ENCODE assay signal across 8 cellular contexts in the genomic region with DNA sequence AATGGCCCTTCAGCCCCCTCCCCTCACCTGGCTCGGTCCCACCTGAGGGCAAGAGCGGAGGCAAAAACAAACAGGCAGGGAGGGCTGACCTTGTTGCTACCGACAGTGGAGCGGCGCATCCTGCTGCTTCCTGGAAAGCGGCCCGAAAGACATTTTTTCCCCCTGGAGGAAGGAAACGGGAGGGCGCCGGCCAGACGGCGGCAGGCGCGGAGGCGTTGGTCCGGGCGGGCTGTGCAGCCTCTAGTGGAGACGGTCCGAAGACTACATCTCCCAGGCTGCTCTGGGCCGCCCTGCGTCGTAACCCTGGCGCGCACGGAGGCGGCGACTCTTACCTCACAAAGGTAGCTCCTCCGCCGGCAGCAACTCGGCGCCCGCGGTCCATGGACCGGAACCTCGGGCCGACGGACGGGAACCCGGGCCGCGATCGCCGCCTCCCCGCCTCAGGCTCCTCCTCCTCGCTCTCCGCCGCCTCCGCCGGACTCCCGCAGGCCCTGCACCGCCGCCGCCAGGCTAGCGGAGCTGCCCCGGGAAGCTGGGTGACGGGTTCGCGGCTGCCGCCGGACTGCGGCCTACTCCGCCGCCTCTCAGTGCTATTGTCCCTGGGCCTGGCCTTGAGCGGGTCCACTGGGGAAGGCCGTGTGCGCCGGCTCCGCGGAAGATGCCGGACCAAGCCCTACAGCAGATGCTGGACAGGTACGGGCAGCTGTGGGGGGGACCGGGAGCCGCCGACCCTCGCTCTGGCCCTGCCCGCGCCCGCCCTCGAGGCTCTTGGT. TPM values are rescaled to one million over a fixed set of nuclear protein-coding genes. Genes with fewer than 3 reads are reported as not detected.
DNase-seq lines count a peak whose midpoint lies in the region; ATAC-seq and TF ChIP-seq lines count a peak whose summit lies in the region.

Gene CPEB3 (minus strand): TSS at position 242 of the 773 bp plus-strand sequence. CDS start 50,728 bp downstream, outside the sequence.
Gene MARCHF5 (plus strand): TSS at position 331 of the 773 bp plus-strand sequence. CDS start 328 bp downstream, at position 659.

- H3K36me3 ChIP-seq in adrenal gland (replicated peaks in 1 of 2) (peaks cover 0 to 13% of the 10 kb centered on the region in 2 donors), heart right ventricle (peaks cover 0 to 24% (median 8%) of the 10 kb centered on the region in 9 donors)

- H3K4me1 ChIP-seq in adrenal gland (replicated peaks in 1 of 2) = peaks cover 9 to 19% of the 10 kb centered on the region in 2 donors
- peaks cover 0 to 35% (median 17%) of the 10 kb centered on the region in 9 donors for H3K4me1 ChIP-seq in heart right ventricle

- 0 to 1% (median 0%) methylated on average over 1 to 79 of the region's 79 CpGs for WGBS in adrenal gland, 4 donors
- WGBS in heart right ventricle, 2 donors = 0% methylated on average over 78 to 79 of the region's 79 CpGs

- intact Hi-C loops in adrenal gland (cut with DNase I) (loop anchor here (5.0 to 10.0 kb wide), 3 partner anchors 49 to 206 kb away; no protein-coding TSS in a partner anchor), heart right ventricle (cut with DNase I) (loop anchor here in 9 of 10 donors (2.0 to 10.0 kb wide), 11 partner anchors 48 to 206 kb away; no protein-coding TSS in a partner anchor), posterior vena cava (cut with DNase I) (no loop called here)

- no peaks in the 10 kb centered on the region for H3K27me3 ChIP-seq in adrenal gland
- no peaks in the 10 kb centered on the region for H3K27me3 ChIP-seq in heart right ventricle

- peak; percentile 85 to 97 for TF ChIP-seq POLR2A in adrenal gland (IDR thresholded peaks at IDR 0.05)

- peak; percentile 99 for ATAC-seq in HG02798 (IDR thresholded peaks at IDR 0.05; ENCODE audit: poor library complexity, unreplicated experiment)
- peak; percentile 99 for ATAC-seq in heart right ventricle

- H3K27ac ChIP-seq in adrenal gland (peak within 1 kb of the TSS; percentile 94 to 99 (median 97)), heart right ventricle (peak within 1 kb of the TSS; percentile 87 to 99 (median 96))

- H3K9me3 ChIP-seq in adrenal gland (replicated peaks in 1 of 3) = no peaks in the 10 kb centered on the region
- no peaks in the 10 kb centered on the region for H3K9me3 ChIP-seq in heart right ventricle

- DNase-seq in NCI-H1417 treated with DMSO at 0.1 percent for 48 hours (lab: John Stamatoyannopoulos, UW) = peak; percentile 73
- DNase-seq in SW480 (ENCODE audit: low spot score) = peak; percentile 97
- DNase-seq in adrenal gland = peak; percentile 96 to 99 (median 98)
- DNase-seq in heart right ventricle = peak; percentile 96
- DNase-seq in posterior vena cava (ENCODE audit: low spot score) = peak; percentile 99
- peak; percentile 97 for DNase-seq in ureter (ENCODE audit: low spot score)

- H3K4me3 ChIP-seq in GM12875 (ENCODE audit: low read depth, low read length) = peak within 1 kb of the TSS; percentile 89
- peak within 1 kb of the TSS; percentile 78 to 93 (median 85) for H3K4me3 ChIP-seq in adrenal gland
- peak within 1 kb of the TSS; percentile 79 to 99 (median 98) for H3K4me3 ChIP-seq in heart right ventricle

- TF ChIP-seq CTCF in GM12875 (IDR thresholded peaks at IDR 0.05; ENCODE audit: borderline replicate concordance, insufficient read depth, low read depth, low read length) (peak; percentile 55), adrenal gland (IDR thresholded peaks at IDR 0.05) (peak; percentile 74 to 97 (median 92)), heart right ventricle (IDR thresholded peaks at IDR 0.05) (peak; percentile 49 to 76 (median 64))

RNA-seq across cellular contexts. Expression of gene CPEB3, which starts in this region (rescaled TPM):
- total RNA-seq in adrenal gland = 10 to 100 TPM in 1 of 8 donors, 1 to 10 TPM in 7; 5.1 to 13.4 (median 7.6) TPM
- polyA plus RNA-seq in adrenal gland = 1 to 10 TPM; 1.6 to 6.4 (median 3.0) TPM
- total RNA-seq in heart right ventricle = 10 to 100 TPM in 9 of 10 donors, 1 to 10 TPM in 1; 7.2 to 17.6 (median 13.7) TPM
- polyA plus RNA-seq in heart right ventricle = 1 to 10 TPM in 1 of 2 donors, under 1 TPM in 1; 0.71 to 4.9 TPM
- total RNA-seq in posterior vena cava = 1 to 10 TPM; 3.1 to 3.5 TPM
- total RNA-seq in ureter = 6.0 TPM

RNA-seq across cellular contexts. Expression of gene MARCHF5, which starts in this region (rescaled TPM):
- total RNA-seq in adrenal gland (10 to 100 TPM; 12.0 to 61.9 (median 32.4) TPM), heart right ventricle (10 to 100 TPM; 25.6 to 40.1 (median 33.9) TPM), posterior vena cava (10 to 100 TPM; 20.8 to 24.1 TPM), ureter (34.2 TPM)
- polyA plus RNA-seq in adrenal gland (10 to 100 TPM; 10.0 to 47.5 (median 10.5) TPM), heart right ventricle (10 to 100 TPM; 10.2 to 26.1 TPM)

Comparison
In these comparisons a context has a peak if more than half of its experiments do, and no peak if none do; other contexts are left out.
1. Peak in every context shown above with its lines: DNase-seq, ATAC-seq, H3K4me3 ChIP-seq and H3K27ac ChIP-seq.
2. intact Hi-C loops: an anchor here in adrenal gland (5.0 to 10.0 kb wide) and heart right ventricle (2.0 to 10.0 kb wide); none called in posterior vena cava.